Comparison of ENCODE assay signal across 23 cellular contexts in genomic region chr10:18362892-18363291, GRCh38.
"Had no signal": no experiment of that assay in that cellular context is flagged by ENCODE, and none has a peak within 500 bp of the region (broad histone marks: within the 10 kb centered on the region; RNA-seq: fewer than 3 reads in every experiment).

No MANE protein-coding gene starts in this region.

- DNase-seq: IMR-90, Karpas-422, KG1, MV-4-11, NCI-H1048, NCI-H1105, NCI-H1417, NCI-H1436 treated with DMSO at 0.1 percent for 48 hours, NCI-H1694, NCI-H187 treated with DMSO at 0.1 percent for 48 hours, NCI-H2029 treated with DMSO at 0.1 percent for 48 hours, NCI-H2227 treated with DMSO at 0.1 percent for 48 hours, NCI-H510A, NCI-H524 treated with DMSO at 0.1 percent for 48 hours, NCI-H69, NCI-H774, PC-3, SHP77, SK-N-SH, SW 1271 had no signal

- H3K9me2 ChIP-seq: SK-N-SH had no signal

- FAIRE-seq: HepG2 had no signal

- ATAC-seq: HepG2, Panc1, PC-3 had no signal

- H3K9me3 ChIP-seq: SK-N-SH had no signal

- H3K4me2 ChIP-seq: SK-N-SH had no signal

- H3K27ac ChIP-seq: RWPE1 had no signal

- H3K9ac ChIP-seq: SK-N-SH had no signal
